8 cellular contexts compared by ENCODE assay signal in the genomic region with DNA sequence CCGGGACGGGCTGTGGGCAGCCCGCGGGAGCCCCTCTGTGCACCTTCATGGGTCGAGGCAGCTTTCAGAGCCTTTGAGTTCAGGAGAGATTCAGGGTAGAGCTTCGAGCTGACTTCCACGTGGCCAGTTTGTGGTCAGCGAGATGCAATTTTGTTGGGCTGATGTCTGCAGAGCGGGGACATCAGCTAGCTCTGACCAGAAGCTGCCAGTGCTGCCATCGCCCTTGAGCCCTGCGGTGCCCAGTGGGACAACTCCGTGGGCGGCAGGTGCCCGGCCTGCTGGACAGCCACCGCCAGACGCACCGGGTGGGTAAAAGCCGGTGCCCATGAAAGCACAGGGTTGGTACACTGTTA. TPM values are rescaled to one million over a fixed set of nuclear protein-coding genes. Genes with fewer than 3 reads are reported as not detected.
DNase-seq lines count a peak whose midpoint lies in the region; ATAC-seq and TF ChIP-seq lines count a peak whose summit lies in the region.

No MANE protein-coding gene starts in this region.

- TF ChIP-seq CTCF in CD14-positive monocyte (IDR thresholded peaks at IDR 0.05): no peak
- TF ChIP-seq CTCF in epithelial cell of proximal tubule (conservative IDR thresholded peaks at IDR 0.05; ENCODE audit: low read depth, low read length): no peak
- TF ChIP-seq CTCF in neural cell (IDR thresholded peaks at IDR 0.05; ENCODE audit: poor library complexity, severe bottlenecking): no peak

- H3K4me2 ChIP-seq in neural cell (ENCODE audit: low read length): peak overlapping the region; percentile 94

- no peak overlapping the region for H2AFZ ChIP-seq in neural cell (ENCODE audit: low read depth, low read length)

- peaks cover 38% of the 10 kb centered on the region for H3K4me1 Mint-ChIP-seq in CD14-positive monocyte

- no peak for TF ChIP-seq EP300 in neural cell (conservative IDR thresholded peaks at IDR 0.05; ENCODE audit: poor library complexity, severe bottlenecking)

- intact Hi-C loops in CD14-positive monocyte (cut with micrococcal nuclease): loop anchor here (1.0 to 5.0 kb wide), 2 partner anchors 48 to 49 kb away; a partner anchor contains a TSS

- no peaks in the 10 kb centered on the region for H3K9me3 Mint-ChIP-seq in CD14-positive monocyte

- no peaks in the 10 kb centered on the region for H3K9me3 ChIP-seq in neural cell (ENCODE audit: low read length)

- DNase-seq in CD14-positive monocyte (ENCODE audit: low spot score) (no peak), RPMI7951 (ENCODE audit: low read depth) (peak; percentile 32), epithelial cell of proximal tubule (ENCODE audit: low read depth) (no peak), globus pallidus (ENCODE audit: low spot score) (no peak), T1000 (lab: John Stamatoyannopoulos, UW) (no peak), KG1 (lab: John Stamatoyannopoulos, UW) (no peak)

- no peaks in the 10 kb centered on the region for H3K27me3 ChIP-seq in neural cell (ENCODE audit: insufficient read depth, low read depth, low read length)

- no peak for TF ChIP-seq RAD21 in neural cell (conservative IDR thresholded peaks at IDR 0.05)

- H3K9me2 ChIP-seq in neural cell (ENCODE audit: insufficient read depth, low read length): no peaks in the 10 kb centered on the region

- H3F3A ChIP-seq in neural cell (ENCODE audit: insufficient read depth, low read length, poor library complexity, severe bottlenecking): no peaks in the 10 kb centered on the region

- H4K20me1 ChIP-seq in neural cell (ENCODE audit: insufficient read depth): no peaks in the 10 kb centered on the region

- H3K4me3 ChIP-seq in epithelial cell of proximal tubule (ENCODE audit: low read depth, low read length) (peak overlapping the region; percentile 89), neural cell (ENCODE audit: low read length) (peak overlapping the region; percentile 97)

- H3K27ac Mint-ChIP-seq in CD14-positive monocyte: peak overlapping the region; percentile 91 to 97 (median 96)

- no peak overlapping the region for H3K27ac ChIP-seq in neural cell (ENCODE audit: low read length)

- no peaks in the 10 kb centered on the region for H3K36me3 ChIP-seq in neural cell (ENCODE audit: insufficient read depth, low read length)

- peak overlapping the region; percentile 94 for H3K9ac ChIP-seq in neural cell (ENCODE audit: low read length)

- ATAC-seq in GM21529 (IDR thresholded peaks at IDR 0.05; ENCODE audit: unreplicated experiment): peak; percentile 5

- H3K36me3 Mint-ChIP-seq in CD14-positive monocyte: peaks cover 8 to 21% of the 10 kb centered on the region in 2 donors

- peak overlapping the region; percentile 81 to 90 for H3K4me3 Mint-ChIP-seq in CD14-positive monocyte

- H3K79me2 ChIP-seq in neural cell (replicated peaks; ENCODE audit: insufficient read depth, low read length): peaks cover 26% of the 10 kb centered on the region

- H3K27me3 Mint-ChIP-seq in CD14-positive monocyte (ENCODE audit: low read depth in 3 of 3): no peaks in the 10 kb centered on the region

TF ChIP-seq in neural cell, 6 proteins besides CTCF, POLR2A, EP300 and RAD21:
- TF ChIP-seq MXI1 (conservative IDR thresholded peaks at IDR 0.05; ENCODE audit: poor library complexity, severe bottlenecking) (no peak), SMC3 (conservative IDR thresholded peaks at IDR 0.05; ENCODE audit: poor library complexity) (no peak), POLR2AphosphoS5 (IDR thresholded peaks at IDR 0.05) (no peak), EZH2 (IDR thresholded peaks at IDR 0.05; ENCODE audit: borderline replicate concordance, insufficient read depth, low read length, poor library complexity, severe bottlenecking) (no peak), TAF1 (IDR thresholded peaks at IDR 0.05; ENCODE audit: low read depth) (no peak)
- TF ChIP-seq, protein P1, sequence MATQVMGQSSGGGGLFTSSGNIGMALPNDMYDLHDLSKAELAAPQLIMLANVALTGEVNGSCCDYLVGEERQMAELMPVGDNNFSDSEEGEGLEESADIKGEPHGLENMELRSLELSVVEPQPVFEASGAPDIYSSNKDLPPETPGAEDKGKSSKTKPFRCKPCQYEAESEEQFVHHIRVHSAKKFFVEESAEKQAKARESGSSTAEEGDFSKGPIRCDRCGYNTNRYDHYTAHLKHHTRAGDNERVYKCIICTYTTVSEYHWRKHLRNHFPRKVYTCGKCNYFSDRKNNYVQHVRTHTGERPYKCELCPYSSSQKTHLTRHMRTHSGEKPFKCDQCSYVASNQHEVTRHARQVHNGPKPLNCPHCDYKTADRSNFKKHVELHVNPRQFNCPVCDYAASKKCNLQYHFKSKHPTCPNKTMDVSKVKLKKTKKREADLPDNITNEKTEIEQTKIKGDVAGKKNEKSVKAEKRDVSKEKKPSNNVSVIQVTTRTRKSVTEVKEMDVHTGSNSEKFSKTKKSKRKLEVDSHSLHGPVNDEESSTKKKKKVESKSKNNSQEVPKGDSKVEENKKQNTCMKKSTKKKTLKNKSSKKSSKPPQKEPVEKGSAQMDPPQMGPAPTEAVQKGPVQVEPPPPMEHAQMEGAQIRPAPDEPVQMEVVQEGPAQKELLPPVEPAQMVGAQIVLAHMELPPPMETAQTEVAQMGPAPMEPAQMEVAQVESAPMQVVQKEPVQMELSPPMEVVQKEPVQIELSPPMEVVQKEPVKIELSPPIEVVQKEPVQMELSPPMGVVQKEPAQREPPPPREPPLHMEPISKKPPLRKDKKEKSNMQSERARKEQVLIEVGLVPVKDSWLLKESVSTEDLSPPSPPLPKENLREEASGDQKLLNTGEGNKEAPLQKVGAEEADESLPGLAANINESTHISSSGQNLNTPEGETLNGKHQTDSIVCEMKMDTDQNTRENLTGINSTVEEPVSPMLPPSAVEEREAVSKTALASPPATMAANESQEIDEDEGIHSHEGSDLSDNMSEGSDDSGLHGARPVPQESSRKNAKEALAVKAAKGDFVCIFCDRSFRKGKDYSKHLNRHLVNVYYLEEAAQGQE (IDR thresholded peaks at IDR 0.05; ENCODE audit: borderline replicate concordance): no peak

RNA-seq across cellular contexts. Expression of a gene that starts 0.7 kb away (rescaled TPM):
- 1,000 to 10,000 TPM; 1,224 to 1,249 TPM for polyA plus RNA-seq in CD14-positive monocyte
- 166 and 168 TPM in 2 replicates for total RNA-seq in RPMI7951 (2014; rRNA removed; shearing (Covaris generic))
- 332 and 365 TPM in 2 replicates for total RNA-seq in epithelial cell of proximal tubule
- 156 and 158 TPM in 2 replicates for polyA plus RNA-seq in neural cell
- polyA minus RNA-seq in neural cell: 80.3 and 82.5 TPM in 2 replicates

RNA-seq across cellular contexts. Expression of a gene that starts 29.3 kb away (rescaled TPM):
- polyA plus RNA-seq in CD14-positive monocyte: 1 to 10 TPM; 4.5 to 4.6 TPM
- 19.8 and 23.5 TPM in 2 replicates for total RNA-seq in RPMI7951 (2014; rRNA removed; shearing (Covaris generic))
- 32.6 and 68.8 TPM in 2 replicates for total RNA-seq in epithelial cell of proximal tubule
- 131 and 146 TPM in 2 replicates for polyA plus RNA-seq in neural cell
- polyA minus RNA-seq in neural cell: 37.6 and 41.1 TPM in 2 replicates

RNA-seq across cellular contexts. Expression of a gene that starts 41.9 kb away (rescaled TPM):
- not detected for polyA plus RNA-seq in CD14-positive monocyte
- 0.12 TPM in 1 of 2 replicates, not detected in the other for total RNA-seq in RPMI7951 (2014; rRNA removed; shearing (Covaris generic))
- 0.14 TPM in 1 of 2 replicates, not detected in the other for total RNA-seq in epithelial cell of proximal tubule
- polyA plus RNA-seq in neural cell: 11.8 and 16.2 TPM in 2 replicates
- polyA minus RNA-seq in neural cell: 11.8 and 11.9 TPM in 2 replicates

RNA-seq across cellular contexts. Expression of a gene that starts 42.0 kb away (rescaled TPM):
- polyA plus RNA-seq in CD14-positive monocyte (not detected), neural cell (3.5 and 7.5 TPM in 2 replicates)
- total RNA-seq in RPMI7951 (2014; rRNA removed; shearing (Covaris generic)): 3.4 and 5.7 TPM in 2 replicates
- 145 and 151 TPM in 2 replicates for total RNA-seq in epithelial cell of proximal tubule
- polyA minus RNA-seq in neural cell: 0.46 and 1.2 TPM in 2 replicates

RNA-seq across cellular contexts. Expression of a gene that starts 50.1 kb away (rescaled TPM):
- polyA plus RNA-seq in CD14-positive monocyte (1 to 10 TPM; 4.4 to 5.6 TPM), neural cell (40.9 and 66.4 TPM in 2 replicates)
- 9.5 and 12.7 TPM in 2 replicates for total RNA-seq in RPMI7951 (2014; rRNA removed; shearing (Covaris generic))
- 20.1 and 33.6 TPM in 2 replicates for total RNA-seq in epithelial cell of proximal tubule
- 32.5 and 34.8 TPM in 2 replicates for polyA minus RNA-seq in neural cell
